Comparison of ENCODE assay signal across 8 cellular contexts in the genomic region with DNA sequence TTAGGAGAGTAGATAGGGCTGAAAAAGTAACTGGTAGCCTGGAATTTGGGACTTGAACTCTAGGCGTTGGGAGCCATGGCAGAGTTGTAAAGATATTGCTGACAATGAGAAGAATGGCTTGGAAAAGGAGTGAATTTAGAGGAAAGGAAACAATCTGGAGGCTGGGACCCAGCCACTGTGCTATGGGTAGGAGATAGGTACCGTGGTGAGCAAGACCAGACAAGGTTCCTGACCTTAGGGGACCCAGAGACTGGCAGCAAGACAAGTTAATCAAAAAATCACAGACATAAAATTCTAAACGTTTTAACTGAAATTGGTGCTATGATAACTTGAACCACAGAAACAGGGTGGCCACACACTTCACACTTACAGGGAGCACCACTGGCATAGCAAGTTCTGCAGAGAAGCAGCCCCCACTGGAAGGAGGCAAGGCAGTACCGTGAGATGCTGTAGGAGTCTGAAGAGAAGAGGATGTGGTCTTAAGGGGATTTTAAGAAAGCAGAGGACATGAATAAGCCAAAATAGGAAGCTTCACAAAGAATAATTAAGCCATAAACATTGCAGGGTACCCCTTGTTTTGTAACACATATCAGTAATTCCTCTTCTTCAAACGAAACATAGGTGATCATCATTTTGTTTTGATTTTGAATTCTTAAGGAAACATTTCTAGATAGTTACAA. TPM values are rescaled to one million over a fixed set of nuclear protein-coding genes. Genes with fewer than 3 reads are reported as not detected.
DNase-seq lines count a peak whose midpoint lies in the region; ATAC-seq and TF ChIP-seq lines count a peak whose summit lies in the region.
"Not testable (repeated sequence)": the region's sequence is repeated elsewhere in the genome, so short reads cannot be mapped to it uniquely, and the experiment has no call there.

No MANE protein-coding gene starts in this region.

- DNase-seq in AG10803 (ENCODE audit: low read depth) (peak; percentile 7), foreskin keratinocyte (peak in 1 of 2 donors; percentile 24)
- DNase-seq in RWPE2 (ENCODE audit: low spot score) = not testable (repeated sequence)

- H3K9me3 ChIP-seq in RWPE2 (ENCODE audit: severe bottlenecking) = not testable (repeated sequence)

- peaks cover 17% of the 10 kb centered on the region for H3K4me1 Mint-ChIP-seq in activated T-helper 17 cell treated with anti-CD3 and anti-CD28 coated beads, Interleukin-2, amount 50 U/mL, for 72 hours

- H3K36me3 Mint-ChIP-seq in activated T-helper 17 cell treated with anti-CD3 and anti-CD28 coated beads, Interleukin-2, amount 50 U/mL, for 72 hours (ENCODE audit: low read depth) = not testable (repeated sequence)

- H3K27ac ChIP-seq in RWPE2 (ENCODE audit: poor library complexity, severe bottlenecking) = peak overlapping the region; percentile 65
- H3K27ac ChIP-seq in foreskin keratinocyte = peak overlapping the region; percentile 40

- peak; percentile 64 for ATAC-seq in GM18858 (IDR thresholded peaks at IDR 0.05; ENCODE audit: unreplicated experiment)
- ATAC-seq in GM21423 (IDR thresholded peaks at IDR 0.05; ENCODE audit: unreplicated experiment) = peak; percentile 81
- ATAC-seq in HG02943 (IDR thresholded peaks at IDR 0.05; ENCODE audit: low read depth, unreplicated experiment) = peak; percentile 66
- ATAC-seq in HG03565 (IDR thresholded peaks at IDR 0.05; ENCODE audit: unreplicated experiment) = peak; percentile 53
- not testable (repeated sequence) for ATAC-seq in RWPE2 (ENCODE audit: low read depth); foreskin keratinocyte
- peak; percentile 59 for ATAC-seq in activated T-helper 17 cell treated with anti-CD3 and anti-CD28 coated beads, Interleukin-2, amount 50 U/mL, for 72 hours (replicated peaks)

- not testable (repeated sequence) for H3K4me3 ChIP-seq in AG10803 (ENCODE audit: low read length); RWPE2 (ENCODE audit: severe bottlenecking)

- not testable (repeated sequence) for H3K27me3 ChIP-seq in RWPE2 (ENCODE audit: insufficient read depth, poor library complexity, severe bottlenecking); foreskin keratinocyte

- peaks cover 14% of the 10 kb centered on the region for H3K4me1 ChIP-seq in RWPE2 (ENCODE audit: insufficient read depth, poor library complexity, severe bottlenecking)
- H3K4me1 ChIP-seq in foreskin keratinocyte = peaks cover 15% of the 10 kb centered on the region

- H3K27me3 Mint-ChIP-seq in activated T-helper 17 cell treated with anti-CD3 and anti-CD28 coated beads, Interleukin-2, amount 50 U/mL, for 72 hours = not testable (repeated sequence)

- H3K9me3 Mint-ChIP-seq in activated T-helper 17 cell treated with anti-CD3 and anti-CD28 coated beads, Interleukin-2, amount 50 U/mL, for 72 hours = not testable (repeated sequence)

- H3K4me3 Mint-ChIP-seq in activated T-helper 17 cell treated with anti-CD3 and anti-CD28 coated beads, Interleukin-2, amount 50 U/mL, for 72 hours = peak overlapping the region; percentile 63

- peak overlapping the region; percentile 95 for H3K27ac Mint-ChIP-seq in activated T-helper 17 cell treated with anti-CD3 and anti-CD28 coated beads, Interleukin-2, amount 50 U/mL, for 72 hours

- H3K36me3 ChIP-seq in RWPE2 (ENCODE audit: low read depth) = not testable (repeated sequence)

- TF ChIP-seq CTCF in AG10803 (conservative IDR thresholded peaks at IDR 0.05; ENCODE audit: low read length); RWPE2 (IDR thresholded peaks at IDR 0.05; ENCODE audit: poor library complexity, severe bottlenecking); foreskin keratinocyte (conservative IDR thresholded peaks at IDR 0.05): not testable (repeated sequence)

RNA-seq across cellular contexts. Expression of a gene that starts 35.6 kb away (rescaled TPM):
- total RNA-seq in activated T-helper 17 cell treated with anti-CD3 and anti-CD28 coated beads, Interleukin-2, amount 50 U/mL, for 72 hours = 10 to 100 TPM in 1 of 2 donors, 1 to 10 TPM in 1; 8.7 to 11.3 TPM
- total RNA-seq in foreskin keratinocyte = 4.4 and 5.2 TPM in 2 replicates
- polyA plus RNA-seq in foreskin keratinocyte = 2.5 and 2.7 TPM in 2 replicates

RNA-seq across cellular contexts. Expression of a gene that starts 41.7 kb away (rescaled TPM):
- 10 to 100 TPM; 25.9 to 34.1 TPM for total RNA-seq in activated T-helper 17 cell treated with anti-CD3 and anti-CD28 coated beads, Interleukin-2, amount 50 U/mL, for 72 hours
- total RNA-seq in foreskin keratinocyte = 1.4 and 5.9 TPM in 2 replicates
- polyA plus RNA-seq in foreskin keratinocyte = 0.35 and 2.9 TPM in 2 replicates
